23 cellular contexts compared by ENCODE assay signal in genomic region chr16:70713342-70713741, GRCh38. TPM values are rescaled to one million over a fixed set of nuclear protein-coding genes. Genes with fewer than 3 reads are reported as not detected.
DNase-seq lines count a peak whose midpoint lies in the region; ATAC-seq and TF ChIP-seq lines count a peak whose summit lies in the region.
"Had no signal": no experiment of that assay in that cellular context is flagged by ENCODE, and none has a peak within 500 bp of the region (broad histone marks: within the 10 kb centered on the region; RNA-seq: fewer than 3 reads in every experiment).

No MANE protein-coding gene starts in this region.

- H3K9me3 ChIP-seq in muscle layer of duodenum (ENCODE audit: control insufficient read depth in 1 of 2, low read length in 2 of 2) (no peaks in the 10 kb centered on the region), uterus (no peaks in the 10 kb centered on the region), aorta (ENCODE audit: control insufficient read depth, low read length) (no peaks in the 10 kb centered on the region), MG63 (no peaks in the 10 kb centered on the region)
- H3K9me3 ChIP-seq: body of pancreas, esophagus squamous epithelium, spleen had no signal

- H3K27ac ChIP-seq in muscle layer of duodenum (ENCODE audit: low read length) (peak overlapping the region; percentile 8), uterus (peak overlapping the region; percentile 94 to 96), aorta (ENCODE audit: low read depth in 1 of 2, low read length in 2 of 2) (no peak overlapping the region)
- H3K27ac ChIP-seq: body of pancreas had no signal

- TF ChIP-seq CTCF in brain (conservative IDR thresholded peaks at IDR 0.05) (no peak), uterus (IDR thresholded peaks at IDR 0.05) (no peak)

- peaks cover 16% of the 10 kb centered on the region for H3K4me1 Mint-ChIP-seq in activated CD4-positive, alpha-beta T cell treated with anti-CD3 and anti-CD28 coated beads, Interleukin-2, amount 10 ng/mL, durations not matched to agents 7 days and 5 days
- H3K4me1 Mint-ChIP-seq in brain: peaks cover 91% of the 10 kb centered on the region
- H3K4me1 Mint-ChIP-seq: activated CD4-positive, alpha-beta T cell treated with anti-CD3 and anti-CD28 coated beads for 36 hours; stimulated activated memory B cell treated with anti-CD40 and anti-IgM and Interleukin-4, amounts not matched to agents 10 μg/mL and 1 μg/mL and 100 μg/mL, for 72 hours had no signal

- H3K27ac Mint-ChIP-seq in activated CD4-positive, alpha-beta T cell treated with anti-CD3 and anti-CD28 coated beads, Interleukin-2, amount 10 ng/mL, durations not matched to agents 7 days and 5 days: peak overlapping the region; percentile 19
- H3K27ac Mint-ChIP-seq in brain: peak overlapping the region; percentile 79 to 99 (median 98)
- H3K27ac Mint-ChIP-seq: activated CD4-positive, alpha-beta T cell treated with anti-CD3 and anti-CD28 coated beads for 36 hours; CD4-positive, alpha-beta T cell; stimulated activated memory B cell treated with anti-CD40 and anti-IgM and Interleukin-4, amounts not matched to agents 10 μg/mL and 1 μg/mL and 100 μg/mL, for 72 hours had no signal

- ATAC-seq in aorta (ENCODE audit: low FRiP score): no peak
- ATAC-seq in HG02840 (IDR thresholded peaks at IDR 0.05; ENCODE audit: low FRiP score, unreplicated experiment): no peak
- ATAC-seq: activated CD4-positive, alpha-beta T cell treated with anti-CD3 and anti-CD28 coated beads for 36 hours; body of pancreas; left cardiac atrium; Right ventricle myocardium inferior; stimulated activated memory B cell treated with anti-CD40 and anti-IgM and Interleukin-4, amounts not matched to agents 10 μg/mL and 1 μg/mL and 100 μg/mL, for 72 hours had no signal

- POLR2A ChIA-PET in activated CD4-positive, alpha-beta T cell treated with anti-CD3 and anti-CD28 coated beads, Interleukin-2, amount 10 ng/mL, durations not matched to agents 7 days and 5 days (lab: Charles Lee): no interaction called here

- H3K4me3 ChIP-seq in muscle layer of duodenum (ENCODE audit: low read depth in 1 of 2, low read length in 2 of 2): no peak overlapping the region
- no peak overlapping the region for H3K4me3 ChIP-seq in uterus
- H3K4me3 ChIP-seq in aorta (ENCODE audit: low read length in 2 of 2): no peak overlapping the region
- H3K4me3 ChIP-seq in MG63: no peak overlapping the region
- H3K4me3 ChIP-seq: body of pancreas, esophagus squamous epithelium, spleen had no signal

- no peaks in the 10 kb centered on the region for H3K27me3 ChIP-seq in muscle layer of duodenum (ENCODE audit: low read depth, low read length)
- H3K27me3 ChIP-seq in uterus: no peaks in the 10 kb centered on the region
- H3K27me3 ChIP-seq in aorta (ENCODE audit: control insufficient read depth in 1 of 2, insufficient read depth in 2 of 2, low read length in 1 of 2): no peaks in the 10 kb centered on the region
- H3K27me3 ChIP-seq in MG63: no peaks in the 10 kb centered on the region
- H3K27me3 ChIP-seq: body of pancreas, esophagus squamous epithelium, spleen had no signal

- TF ChIP-seq POLR2A in uterus (IDR thresholded peaks at IDR 0.05): no peak

- no peak for DNase-seq in activated CD4-positive, alpha-beta T cell treated with anti-CD3 and anti-CD28 coated beads, Interleukin-2, amount 10 ng/mL, durations not matched to agents 7 days and 5 days
- no peak for DNase-seq in activated CD4-positive, alpha-beta T cell treated with anti-CD3 and anti-CD28 coated beads for 48 hours
- no peak for DNase-seq in uterus
- no peak for DNase-seq in aorta
- DNase-seq in MG63: no peak
- DNase-seq: 8988T; activated CD4-positive, alpha-beta T cell treated with anti-CD3 and anti-CD28 coated beads for 36 hours; activated CD8-positive, alpha-beta memory T cell treated with anti-CD3 and anti-CD28 coated beads, Interleukin-2, amount 50 U/mL, for 4 hours; activated naive CD4-positive, alpha-beta T cell; body of pancreas; CD4-positive, alpha-beta T cell; DND-41; esophagus squamous epithelium; KG1; left cardiac atrium; posterior cingulate gyrus; spleen had no signal

- H3K36me3 ChIP-seq in muscle layer of duodenum (ENCODE audit: control insufficient read depth in 1 of 2, insufficient read depth in 2 of 2, low read length in 2 of 2) (no peaks in the 10 kb centered on the region), uterus (no peaks in the 10 kb centered on the region), aorta (ENCODE audit: control insufficient read depth in 1 of 2, insufficient read depth in 2 of 2, low read length in 1 of 2) (no peaks in the 10 kb centered on the region), MG63 (no peaks in the 10 kb centered on the region)

- no peaks in the 10 kb centered on the region for H3K36me3 Mint-ChIP-seq in activated CD4-positive, alpha-beta T cell treated with anti-CD3 and anti-CD28 coated beads, Interleukin-2, amount 10 ng/mL, durations not matched to agents 7 days and 5 days (ENCODE audit: low read depth)
- no peaks in the 10 kb centered on the region for H3K36me3 Mint-ChIP-seq in brain

- intact Hi-C loops in uterus (cut with DNase I; ENCODE audit: low total_unique reads): no loop called here
- intact Hi-C loops in aorta (cut with DNase I): no loop called here

- no peaks in the 10 kb centered on the region for H3K9me3 Mint-ChIP-seq in activated CD4-positive, alpha-beta T cell treated with anti-CD3 and anti-CD28 coated beads, Interleukin-2, amount 10 ng/mL, durations not matched to agents 7 days and 5 days
- peaks cover 0 to 3% (median 0%) of the 10 kb centered on the region in 5 experiments for H3K9me3 Mint-ChIP-seq in brain
- H3K9me3 Mint-ChIP-seq: CD4-positive, alpha-beta T cell; stimulated activated memory B cell treated with anti-CD40 and anti-IgM and Interleukin-4, amounts not matched to agents 10 μg/mL and 1 μg/mL and 100 μg/mL, for 72 hours; type B pancreatic cell had no signal

- H3K4me1 ChIP-seq in muscle layer of duodenum (ENCODE audit: control insufficient read depth in 1 of 2, insufficient read depth in 2 of 2, low read length in 2 of 2) (peaks cover 5 to 32% of the 10 kb centered on the region in 2 donors), uterus (peaks cover 15 to 25% of the 10 kb centered on the region in 2 donors), aorta (ENCODE audit: control insufficient read depth in 1 of 2, insufficient read depth in 2 of 2, low read length in 2 of 2) (no peaks in the 10 kb centered on the region)

- WGBS in aorta, 2 donors: 77 to 87% methylated on average over 5 of the region's 5 CpGs

- CTCF ChIA-PET in activated CD4-positive, alpha-beta T cell treated with anti-CD3 and anti-CD28 coated beads, Interleukin-2, amount 10 ng/mL, durations not matched to agents 7 days and 5 days (lab: Charles Lee): interaction anchor here (0.5 kb wide), 1 partner anchor 31 kb away, joined by 5 read pairs; no protein-coding TSS in a partner anchor

- no peak overlapping the region for H3K4me3 Mint-ChIP-seq in activated CD4-positive, alpha-beta T cell treated with anti-CD3 and anti-CD28 coated beads, Interleukin-2, amount 10 ng/mL, durations not matched to agents 7 days and 5 days
- peak overlapping the region in 2 of 5 experiments; percentile 44 to 46 for H3K4me3 Mint-ChIP-seq in brain
- H3K4me3 Mint-ChIP-seq: activated CD4-positive, alpha-beta T cell treated with anti-CD3 and anti-CD28 coated beads for 36 hours; CD4-positive, alpha-beta T cell; stimulated activated memory B cell treated with anti-CD40 and anti-IgM and Interleukin-4, amounts not matched to agents 10 μg/mL and 1 μg/mL and 100 μg/mL, for 72 hours; type B pancreatic cell had no signal

- H3K27me3 Mint-ChIP-seq in activated CD4-positive, alpha-beta T cell treated with anti-CD3 and anti-CD28 coated beads, Interleukin-2, amount 10 ng/mL, durations not matched to agents 7 days and 5 days: no peaks in the 10 kb centered on the region
- H3K27me3 Mint-ChIP-seq in brain: peaks cover 4% of the 10 kb centered on the region
- H3K27me3 Mint-ChIP-seq: activated CD4-positive, alpha-beta T cell treated with anti-CD3 and anti-CD28 coated beads for 36 hours; CD4-positive, alpha-beta T cell; stimulated activated memory B cell treated with anti-CD40 and anti-IgM and Interleukin-4, amounts not matched to agents 10 μg/mL and 1 μg/mL and 100 μg/mL, for 72 hours; type B pancreatic cell had no signal

RNA-seq across cellular contexts. Expression of gene MTSS2, which starts 27.5 kb away (rescaled TPM):
- 1 to 10 TPM; 7.1 to 9.2 TPM for total RNA-seq in activated CD4-positive, alpha-beta T cell treated with anti-CD3 and anti-CD28 coated beads, Interleukin-2, amount 10 ng/mL, durations not matched to agents 7 days and 5 days
- polyA plus RNA-seq in brain (ENCODE audit: insufficient read depth, low read depth, low replicate concordance) (231 TPM), aorta (10 to 100 TPM; 22.0 to 33.4 TPM)
- total RNA-seq in uterus (100 to 1,000 TPM in 1 of 4 donors, 10 to 100 TPM in 3; 11.2 to 142 (median 18.2) TPM), aorta (10 to 100 TPM; 65.7 to 87.4 TPM)
- total RNA-seq in MG63 (2014; rRNA removed; shearing (Covaris generic); ENCODE audit: low replicate concordance): 13.6 and 52.0 TPM in 2 replicates

Comparison
In these comparisons a context has a peak if more than half of its experiments do, and no peak if none do; other contexts are left out.
1. H3K27ac ChIP-seq: peak in muscle layer of duodenum (single experiment) and uterus (2 of 2); none in aorta (0 of 2).